21 cellular contexts compared by ENCODE assay signal in the genomic region with DNA sequence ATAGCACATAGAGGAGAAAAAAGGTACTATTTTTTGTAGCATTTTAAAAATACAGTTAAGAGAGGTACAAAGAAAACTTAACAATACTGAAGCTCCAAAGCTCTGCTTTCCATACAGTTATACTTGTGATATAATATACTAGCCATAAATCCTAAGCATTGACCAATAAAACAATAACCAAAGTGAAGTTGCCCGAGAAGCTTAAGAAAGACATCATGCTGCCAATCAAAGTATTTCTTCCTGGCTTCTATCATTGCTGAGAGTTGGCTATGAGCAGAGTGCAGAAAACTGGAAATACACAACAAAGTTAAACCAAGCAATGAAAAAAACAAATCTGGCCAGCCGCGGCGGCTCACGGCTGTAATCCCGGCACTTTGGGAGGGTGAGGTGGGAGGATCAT.
DNase-seq lines count a peak whose midpoint lies in the region; ATAC-seq and TF ChIP-seq lines count a peak whose summit lies in the region.
"Had no signal": no experiment of that assay in that cellular context is flagged by ENCODE, and none has a peak within 500 bp of the region (broad histone marks: within the 10 kb centered on the region; RNA-seq: fewer than 3 reads in every experiment).

No MANE protein-coding gene starts in this region.

- intact Hi-C loops in left ventricle myocardium superior (cut with micrococcal nuclease) (no loop called here), Right ventricle myocardium inferior (cut with DNase I) (no loop called here), left colon (cut with DNase I, micrococcal nuclease) (no loop called here), posterior cingulate gyrus (cut with DNase I) (no loop called here)
- intact Hi-C loops in activated T-helper 2 cell treated with anti-CD3 and anti-CD28 coated beads, Interferon-gamma antibody, Interleukin-2, Interleukin-4, amounts not matched to agents 10 μg/mL and 5 μg/mL and 100 μg/mL, durations not matched to agents 14 hours and 24 hours and 36 hours (cut with micrococcal nuclease) = no loop called here

- H3K4me3 Mint-ChIP-seq in activated T-helper 2 cell treated with anti-CD3 and anti-CD28 coated beads, Interferon-gamma antibody, Interleukin-2, Interleukin-4, amounts not matched to agents 10 μg/mL and 5 μg/mL and 100 μg/mL, durations not matched to agents 14 hours and 24 hours and 36 hours (ENCODE audit: low read depth) = no peak overlapping the region
- H3K4me3 Mint-ChIP-seq: CD4-positive, alpha-beta T cell; GM23338; H9 had no signal

- no peak overlapping the region for H3K4me3 ChIP-seq in WERI-Rb-1 (ENCODE audit: low read depth, low read length)
- H3K4me3 ChIP-seq: BLaER1 treated with 17β-estradiol and CSF1 and Interleukin-3, amounts not matched to agents 10 nM and 100 nM; GM23338 had no signal

- H3K27ac Mint-ChIP-seq in activated T-helper 2 cell treated with anti-CD3 and anti-CD28 coated beads, Interferon-gamma antibody, Interleukin-2, Interleukin-4, amounts not matched to agents 10 μg/mL and 5 μg/mL and 100 μg/mL, durations not matched to agents 14 hours and 24 hours and 36 hours = no peak overlapping the region
- H3K27ac Mint-ChIP-seq: CD4-positive, alpha-beta T cell; GM23338 had no signal

- H3K4me1 Mint-ChIP-seq in activated T-helper 2 cell treated with anti-CD3 and anti-CD28 coated beads, Interferon-gamma antibody, Interleukin-2, Interleukin-4, amounts not matched to agents 10 μg/mL and 5 μg/mL and 100 μg/mL, durations not matched to agents 14 hours and 24 hours and 36 hours (ENCODE audit: low read depth) = no peaks in the 10 kb centered on the region
- H3K4me1 Mint-ChIP-seq: GM23338, H9 had no signal

- peak; percentile 43 for ATAC-seq in left ventricle myocardium superior
- ATAC-seq in Right ventricle myocardium inferior = no peak
- ATAC-seq in left colon = peak; percentile 78
- ATAC-seq: GM23338 had no signal

- no peaks in the 10 kb centered on the region for H3K36me3 ChIP-seq in WERI-Rb-1
- H3K36me3 ChIP-seq: BLaER1 treated with 17β-estradiol and CSF1 and Interleukin-3, amounts not matched to agents 10 nM and 100 nM had no signal

- no peak for TF ChIP-seq CTCF in WERI-Rb-1 (IDR thresholded peaks at IDR 0.05; ENCODE audit: low read depth, low read length)

- DNase-seq in left ventricle myocardium superior (peak; percentile 28), Right ventricle myocardium inferior (ENCODE audit: missing footprints) (no peak), WERI-Rb-1 (peak; percentile 10), left colon (no peak), posterior cingulate gyrus (no peak), activated gamma-delta T cell (lab: John Stamatoyannopoulos, UW) (no peak)
- DNase-seq in activated T-helper 2 cell treated with anti-CD3 and anti-CD28 coated beads, Interferon-gamma antibody, Interleukin-2, Interleukin-4, amounts not matched to agents 10 μg/mL and 5 μg/mL and 100 μg/mL, durations not matched to agents 14 hours and 24 hours and 36 hours (ENCODE audit: low spot score) = no peak
- DNase-seq: AML-193; CD4-positive, alpha-beta T cell; DMS53; H9; IMR-90; KG1; MM.1S; NCI-H2029; NCI-H446; NCI-H524 treated with DMSO at 0.1 percent for 48 hours; NCI-H774; SHP77 had no signal

- H3K27ac ChIP-seq in WERI-Rb-1 = no peak overlapping the region
- H3K27ac ChIP-seq: BLaER1 treated with 17β-estradiol and CSF1 and Interleukin-3, amounts not matched to agents 10 nM and 100 nM had no signal

- H3K36me3 Mint-ChIP-seq in activated T-helper 2 cell treated with anti-CD3 and anti-CD28 coated beads, Interferon-gamma antibody, Interleukin-2, Interleukin-4, amounts not matched to agents 10 μg/mL and 5 μg/mL and 100 μg/mL, durations not matched to agents 14 hours and 24 hours and 36 hours (ENCODE audit: low read depth) = no peaks in the 10 kb centered on the region

- no peaks in the 10 kb centered on the region for H3K9me3 Mint-ChIP-seq in activated T-helper 2 cell treated with anti-CD3 and anti-CD28 coated beads, Interferon-gamma antibody, Interleukin-2, Interleukin-4, amounts not matched to agents 10 μg/mL and 5 μg/mL and 100 μg/mL, durations not matched to agents 14 hours and 24 hours and 36 hours
- H3K9me3 Mint-ChIP-seq: CD4-positive, alpha-beta T cell; GM23338; H9 had no signal

- H3K27me3 ChIP-seq in WERI-Rb-1 (ENCODE audit: insufficient read depth, low read depth, severe bottlenecking) = no peaks in the 10 kb centered on the region
- H3K27me3 ChIP-seq: BLaER1 treated with 17β-estradiol and CSF1 and Interleukin-3, amounts not matched to agents 10 nM and 100 nM had no signal

- peaks cover 20% of the 10 kb centered on the region for H3K27me3 Mint-ChIP-seq in activated T-helper 2 cell treated with anti-CD3 and anti-CD28 coated beads, Interferon-gamma antibody, Interleukin-2, Interleukin-4, amounts not matched to agents 10 μg/mL and 5 μg/mL and 100 μg/mL, durations not matched to agents 14 hours and 24 hours and 36 hours (ENCODE audit: low read depth)
- H3K27me3 Mint-ChIP-seq: CD4-positive, alpha-beta T cell had no signal

- H3K9me3 ChIP-seq in WERI-Rb-1 (ENCODE audit: severe bottlenecking) = no peaks in the 10 kb centered on the region
- H3K9me3 ChIP-seq: BLaER1 treated with 17β-estradiol and CSF1 and Interleukin-3, amounts not matched to agents 10 nM and 100 nM had no signal

Comparison
In these comparisons a context has a peak if more than half of its experiments do, and no peak if none do; other contexts are left out.
1. DNase-seq: peak in left ventricle myocardium superior (single experiment) and WERI-Rb-1 (single experiment); none in Right ventricle myocardium inferior (single experiment), left colon (0 of 2), posterior cingulate gyrus (0 of 10), activated gamma-delta T cell (single experiment) and activated T-helper 2 cell treated with anti-CD3 and anti-CD28 coated beads, Interferon-gamma antibody, Interleukin-2, Interleukin-4, amounts not matched to agents 10 μg/mL and 5 μg/mL and 100 μg/mL, durations not matched to agents 14 hours and 24 hours and 36 hours (single experiment).